13 cellular contexts compared by ENCODE assay signal in genomic region chr22:24937114-24937513, GRCh38.
DNase-seq lines count a peak whose midpoint lies in the region; ATAC-seq and TF ChIP-seq lines count a peak whose summit lies in the region.
"Had no signal": no experiment of that assay in that cellular context is flagged by ENCODE, and none has a peak within 500 bp of the region (broad histone marks: within the 10 kb centered on the region; RNA-seq: fewer than 3 reads in every experiment).

No MANE protein-coding gene starts in this region.

- no peaks in the 10 kb centered on the region for H3K9me3 Mint-ChIP-seq in nephron progenitor cell
- H3K9me3 Mint-ChIP-seq: CD4-positive, alpha-beta T cell had no signal

- H3K4me1 Mint-ChIP-seq in nephron progenitor cell: peaks cover 8% of the 10 kb centered on the region

- H3K27me3 Mint-ChIP-seq in nephron progenitor cell (ENCODE audit: low read depth, poor library complexity): peaks cover 4% of the 10 kb centered on the region

- ATAC-seq in HG02981 (IDR thresholded peaks at IDR 0.05; ENCODE audit: unreplicated experiment): no peak
- ATAC-seq: left ventricle myocardium superior had no signal

- no peak overlapping the region for H3K27ac Mint-ChIP-seq in nephron progenitor cell
- H3K27ac Mint-ChIP-seq: activated naive CD8-positive, alpha-beta T cell; CD4-positive, alpha-beta T cell had no signal

- no peak overlapping the region for H3K4me3 Mint-ChIP-seq in nephron progenitor cell
- H3K4me3 Mint-ChIP-seq: activated naive CD8-positive, alpha-beta T cell; CD4-positive, alpha-beta T cell had no signal

- no peaks in the 10 kb centered on the region for H3K36me3 Mint-ChIP-seq in nephron progenitor cell (ENCODE audit: low read depth)
- H3K36me3 Mint-ChIP-seq: activated naive CD8-positive, alpha-beta T cell had no signal

- H3K36me3 ChIP-seq in brain microvascular endothelial cell (replicated peaks): no peaks in the 10 kb centered on the region
- H3K36me3 ChIP-seq: Peyer's patch had no signal

- in situ Hi-C loops in brain microvascular endothelial cell (cut with HindIII; ENCODE audit: low pct_ligation_motif_present, low sequenced_read_pairs): no loop called here

- H3K27me3 ChIP-seq in brain microvascular endothelial cell (replicated peaks): no peaks in the 10 kb centered on the region
- H3K27me3 ChIP-seq: Peyer's patch had no signal

- TF ChIP-seq CTCF in brain microvascular endothelial cell (IDR thresholded peaks at IDR 0.05; ENCODE audit: low read depth, low read length, missing control alignments): peak; percentile 65
- TF ChIP-seq CTCF in nephron progenitor cell (IDR thresholded peaks at IDR 0.05): peak; percentile 11

- H3K4me3 ChIP-seq in brain microvascular endothelial cell (ENCODE audit: low read depth, low read length): no peak overlapping the region
- H3K4me3 ChIP-seq: Peyer's patch had no signal

- no peak overlapping the region for H3K27ac ChIP-seq in brain microvascular endothelial cell
- H3K27ac ChIP-seq: Peyer's patch had no signal

- DNase-seq in SIG-M5 treated with dmso at 0.1 percent for 504 hours (lab: John Stamatoyannopoulos, UW; ENCODE audit: unreplicated experiment): peak; percentile 41
- DNase-seq in SIG-M5 (lab: John Stamatoyannopoulos, UW): no peak
- DNase-seq in MV-4-11 (lab: John Stamatoyannopoulos, UW): peak; percentile 20
- DNase-seq in brain microvascular endothelial cell: peak; percentile 44
- no peak for DNase-seq in nephron progenitor cell
- no peak for DNase-seq in stimulated activated CD4-positive, alpha-beta T cell treated with anti-CD3 and anti-CD28 coated beads, Interleukin-4, amount 100 ng/mL, for 4 hours
- no peak for DNase-seq in hepatic stellate cell (ENCODE audit: low spot score)
- DNase-seq: CD4-positive, alpha-beta T cell; GOT3; left ventricle myocardium superior; Peyer's patch had no signal

Comparison
In these comparisons a context has a peak if more than half of its experiments do, and no peak if none do; other contexts are left out.
1. DNase-seq: peak in SIG-M5 treated with dmso at 0.1 percent for 504 hours (single experiment), MV-4-11 (single experiment) and brain microvascular endothelial cell (single experiment); none in SIG-M5 (single experiment), nephron progenitor cell (single experiment), stimulated activated CD4-positive, alpha-beta T cell treated with anti-CD3 and anti-CD28 coated beads, Interleukin-4, amount 100 ng/mL, for 4 hours (0 of 2) and hepatic stellate cell (single experiment).